10 cellular contexts compared by ENCODE assay signal in genomic region chr10:116669832-116670644, GRCh38. TPM values are rescaled to one million over a fixed set of nuclear protein-coding genes. Genes with fewer than 3 reads are reported as not detected.
DNase-seq lines count a peak whose midpoint lies in the region; ATAC-seq and TF ChIP-seq lines count a peak whose summit lies in the region.
"Had no signal": no experiment of that assay in that cellular context is flagged by ENCODE, and none has a peak within 500 bp of the region (broad histone marks: within the 10 kb centered on the region; RNA-seq: fewer than 3 reads in every experiment).

No MANE protein-coding gene starts in this region.

- RAD21 ChIA-PET in HCT116 (lab: Charles Lee; ENCODE audit: low non-redundant PET in 1 of 2, low total read pairs in 2 of 2, uncharacterized antibody in 2 of 2, unreplicated experiment in 2 of 2): no interaction called here

- no peaks in the 10 kb centered on the region for H3K79me2 ChIP-seq in HCT116 (ENCODE audit: insufficient read depth, low read length)

- no peaks in the 10 kb centered on the region for H3K9me2 ChIP-seq in HCT116 (ENCODE audit: insufficient read depth)

- peaks cover 37% of the 10 kb centered on the region for H3K27me3 Mint-ChIP-seq in activated naive CD4-positive, alpha-beta T cell treated with anti-CD3 and anti-CD28 coated beads, Interleukin-2, amount 10 ng/mL, durations not matched to agents 7 days and 5 days

- TF ChIP-seq RAD21 in HCT116 (IDR thresholded peaks at IDR 0.05; ENCODE audit: low read depth): no peak

- no peaks in the 10 kb centered on the region for H3K36me3 Mint-ChIP-seq in activated naive CD4-positive, alpha-beta T cell treated with anti-CD3 and anti-CD28 coated beads, Interleukin-2, amount 10 ng/mL, durations not matched to agents 7 days and 5 days

- CTCF ChIA-PET in HCT116 (lab: Charles Lee): no interaction called here
- CTCF ChIA-PET in activated naive CD4-positive, alpha-beta T cell treated with anti-CD3 and anti-CD28 coated beads, Interleukin-2, amount 10 ng/mL, durations not matched to agents 7 days and 5 days (lab: Charles Lee): no interaction called here

- H2AFZ ChIP-seq in HCT116 (ENCODE audit: low read depth, low read length, poor library complexity, severe bottlenecking): no peak overlapping the region

- H3K4me1 ChIP-seq in HCT116 (ENCODE audit: control insufficient read depth in 1 of 2, insufficient read depth in 2 of 2, low read length in 2 of 2) (peaks cover 0 to 12% of the 10 kb centered on the region in 2 experiments; a peak in 1 of 4 replicates), breast epithelium (no peaks in the 10 kb centered on the region)

- no peaks in the 10 kb centered on the region for H3K36me3 ChIP-seq in HCT116 (ENCODE audit: control insufficient read depth in 1 of 2, insufficient read depth in 2 of 2, low read length in 2 of 2)
- no peaks in the 10 kb centered on the region for H3K36me3 ChIP-seq in breast epithelium

- no peaks in the 10 kb centered on the region for H3K9me3 Mint-ChIP-seq in activated naive CD4-positive, alpha-beta T cell treated with anti-CD3 and anti-CD28 coated beads, Interleukin-2, amount 10 ng/mL, durations not matched to agents 7 days and 5 days

- H3K27ac ChIP-seq in HCT116 (ENCODE audit: low read depth, low read length): no peak overlapping the region
- H3K27ac ChIP-seq in breast epithelium: no peak overlapping the region

- H3K4me1 Mint-ChIP-seq in activated naive CD4-positive, alpha-beta T cell treated with anti-CD3 and anti-CD28 coated beads, Interleukin-2, amount 10 ng/mL, durations not matched to agents 7 days and 5 days: no peaks in the 10 kb centered on the region

- H3K4me2 ChIP-seq in HCT116 (ENCODE audit: low read length): no peak overlapping the region

- H4K20me1 ChIP-seq in HCT116 (ENCODE audit: insufficient read depth): no peaks in the 10 kb centered on the region

- intact Hi-C loops in HCT116 (cut with micrococcal nuclease) (no loop called here), breast epithelium (cut with DNase I; ENCODE audit: low total_unique reads) (no loop called here)

- H3K4me3 Mint-ChIP-seq in activated naive CD4-positive, alpha-beta T cell treated with anti-CD3 and anti-CD28 coated beads, Interleukin-2, amount 10 ng/mL, durations not matched to agents 7 days and 5 days: no peak overlapping the region

- BruUV-seq in HCT116 (replicated peaks; lab: Mats Ljungman, UMichigan): no TSS peak

- POLR2A ChIA-PET in HCT116 (lab: Charles Lee): no interaction called here

- TF ChIP-seq CTCF in HCT116 (IDR thresholded peaks at IDR 0.05 in 2 of 3, conservative IDR thresholded peaks at IDR 0.05 in 1 of 3; ENCODE audit: borderline replicate concordance in 1 of 3, insufficient read depth in 1 of 3, low read depth in 2 of 3, low read length in 2 of 3) (no peak), breast epithelium (IDR thresholded peaks at IDR 0.05) (no peak)

- H3K4me3 ChIP-seq in HCT116 (replicated peaks in 1 of 2; ENCODE audit: low read depth in 1 of 2, low read length in 2 of 2) (no peak overlapping the region), breast epithelium (peak overlapping the region; percentile 3 to 55 (median 48)), skeletal muscle cell (ENCODE audit: low read depth, low read length) (peak overlapping the region; percentile 13)

- H3K27ac Mint-ChIP-seq in activated naive CD4-positive, alpha-beta T cell treated with anti-CD3 and anti-CD28 coated beads, Interleukin-2, amount 10 ng/mL, durations not matched to agents 7 days and 5 days: no peak overlapping the region

- H3K9me3 ChIP-seq in HCT116 (ENCODE audit: control insufficient read depth in 1 of 2, insufficient read depth in 1 of 2, low read depth in 1 of 2, low read length in 2 of 2) (no peaks in the 10 kb centered on the region), breast epithelium (no peaks in the 10 kb centered on the region)

- no peak overlapping the region for H3K9ac ChIP-seq in HCT116 (ENCODE audit: low read length)

- no peak for TF ChIP-seq POLR2A in HCT116 (IDR thresholded peaks at IDR 0.05; ENCODE audit: borderline replicate concordance, extremely low read depth, insufficient read depth, insufficient read length)
- no peak for TF ChIP-seq POLR2A in breast epithelium (IDR thresholded peaks at IDR 0.05)

- ATAC-seq in HCT116: peak; percentile 79
- ATAC-seq in GM18517 (IDR thresholded peaks at IDR 0.05; ENCODE audit: unreplicated experiment): no peak
- ATAC-seq in GM21723 (IDR thresholded peaks at IDR 0.05; ENCODE audit: unreplicated experiment): no peak

- DNase-seq in HCT116 (ENCODE audit: low read depth, low spot score): no peak
- DNase-seq in breast epithelium (ENCODE audit: low spot score in 2 of 2): peak in 1 of 2 donors; percentile 44
- peak; percentile 98 for DNase-seq in iPS-NIHi11 (ENCODE audit: low spot score)
- DNase-seq in skeletal muscle cell (ENCODE audit: low read depth): no peak
- no peak for DNase-seq in stimulated activated CD4-positive, alpha-beta T cell treated with anti-CD3 and anti-CD28 coated beads, Interleukin-4, amount 100 ng/mL, for 4 hours
- DNase-seq in activated naive CD4-positive, alpha-beta T cell treated with anti-CD3 and anti-CD28 coated beads, Interleukin-2, amount 10 ng/mL, durations not matched to agents 7 days and 5 days: no peak
- DNase-seq: GOT3, NCI-H2107 had no signal

- H3K27me3 ChIP-seq in HCT116 (ENCODE audit: insufficient read depth, low read length) (no peaks in the 10 kb centered on the region), breast epithelium (peaks cover 0 to 7% of the 10 kb centered on the region in 2 donors)

TF ChIP-seq in HCT116, 20 proteins besides CTCF, POLR2A, EP300 and RAD21:
- TF ChIP-seq ATF3 (IDR thresholded peaks at IDR 0.05): no peak
- TF ChIP-seq JUND (IDR thresholded peaks at IDR 0.05): no peak
- TF ChIP-seq SIN3A (IDR thresholded peaks at IDR 0.05; ENCODE audit: low read depth): no peak
- TF ChIP-seq FOSL1 (IDR thresholded peaks at IDR 0.05; ENCODE audit: low read depth): no peak
- TF ChIP-seq SP1 (IDR thresholded peaks at IDR 0.05; ENCODE audit: low read depth): no peak
- no peak for TF ChIP-seq POLR2AphosphoS5 (IDR thresholded peaks at IDR 0.05; ENCODE audit: low read depth, low read length)
- TF ChIP-seq SRF (IDR thresholded peaks at IDR 0.05; ENCODE audit: low read depth): no peak
- TF ChIP-seq YY1 (IDR thresholded peaks at IDR 0.05; ENCODE audit: extremely low read depth, insufficient replicate concordance, low read depth, low read length): no peak
TF ChIP-seq in HCT116: peak in this region for 0.

RNA-seq across cellular contexts. Expression of gene PNLIPRP2, which starts 49.3 kb away (rescaled TPM):
- total RNA-seq in HCT116 (2021; ENCODE audit: unreplicated experiment): 1.1 TPM
- polyA plus RNA-seq in HCT116 (2012): not detected in 2 replicates
- not detected for total RNA-seq in breast epithelium

Comparison
In these comparisons a context has a peak if more than half of its experiments do, and no peak if none do; other contexts are left out.
1. H3K4me3 ChIP-seq: peak in breast epithelium (3 of 3) and skeletal muscle cell (single experiment); none in HCT116 (0 of 2).